ENCODE assay signal across 30 cellular contexts in genomic region chr2:213703699-213704098, GRCh38.
"Had no signal": no experiment of that assay in that cellular context is flagged by ENCODE, and none has a peak within 500 bp of the region (broad histone marks: within the 10 kb centered on the region; RNA-seq: fewer than 3 reads in every experiment).

No MANE protein-coding gene starts in this region.

- H3K4me3 Mint-ChIP-seq: activated CD4-positive, alpha-beta T cell treated with anti-CD3 and anti-CD28 coated beads, Interleukin-2, amount 10 ng/mL, durations not matched to agents 24 days and 14 days; activated CD8-positive, alpha-beta T cell treated with anti-CD3 and anti-CD28 coated beads for 36 hours; activated naive CD4-positive, alpha-beta T cell treated with anti-CD3 and anti-CD28 coated beads, Interleukin-2, amount 50 U/mL, for 24 hours; activated naive CD8-positive, alpha-beta T cell treated with anti-CD3 and anti-CD28 coated beads, Interleukin-2, amount 10 ng/mL, durations not matched to agents 7 days and 5 days; activated T-cell treated with anti-CD3 and anti-CD28 coated beads, Interleukin-2, amount 50 U/mL, for 72 hours had no signal

- ATAC-seq: activated CD8-positive, alpha-beta T cell treated with anti-CD3 and anti-CD28 coated beads for 36 hours; activated T-cell treated with anti-CD3 and anti-CD28 coated beads, Interleukin-2, amount 50 U/mL, for 72 hours; Panc1 had no signal

- H3K9me3 Mint-ChIP-seq: activated CD4-positive, alpha-beta T cell treated with anti-CD3 and anti-CD28 coated beads, Interleukin-2, amount 10 ng/mL, durations not matched to agents 24 days and 14 days; activated T-helper 2 cell treated with anti-CD3 and anti-CD28 coated beads, Interferon-gamma antibody, Interleukin-2, Interleukin-4, amounts not matched to agents 10 μg/mL and 5 μg/mL and 100 μg/mL, durations not matched to agents 14 hours and 24 hours and 36 hours had no signal

- H3K27ac Mint-ChIP-seq: activated CD4-positive, alpha-beta T cell treated with anti-CD3 and anti-CD28 coated beads, Interleukin-2, amount 10 ng/mL, durations not matched to agents 24 days and 14 days; activated CD8-positive, alpha-beta T cell treated with anti-CD3 and anti-CD28 coated beads for 36 hours; activated naive CD4-positive, alpha-beta T cell treated with anti-CD3 and anti-CD28 coated beads, Interleukin-2, amount 50 U/mL, for 24 hours; activated naive CD8-positive, alpha-beta T cell treated with anti-CD3 and anti-CD28 coated beads, Interleukin-2, amount 10 ng/mL, durations not matched to agents 7 days and 5 days; activated T-cell treated with anti-CD3 and anti-CD28 coated beads, Interleukin-2, amount 50 U/mL, for 72 hours; activated T-helper 2 cell treated with anti-CD3 and anti-CD28 coated beads, Interferon-gamma antibody, Interleukin-2, Interleukin-4, amounts not matched to agents 10 μg/mL and 5 μg/mL and 100 μg/mL, durations not matched to agents 14 hours and 24 hours and 36 hours had no signal

- H3K4me1 ChIP-seq: ascending aorta, SJCRH30 had no signal

- H3K4me1 Mint-ChIP-seq: activated CD4-positive, alpha-beta T cell treated with anti-CD3 and anti-CD28 coated beads, Interleukin-2, amount 10 ng/mL, durations not matched to agents 24 days and 14 days; activated naive CD4-positive, alpha-beta T cell treated with anti-CD3 and anti-CD28 coated beads, Interleukin-2, amount 50 U/mL, for 24 hours; activated naive CD8-positive, alpha-beta T cell treated with anti-CD3 and anti-CD28 coated beads, Interleukin-2, amount 10 ng/mL, durations not matched to agents 7 days and 5 days had no signal

- DNase-seq: activated CD4-positive, alpha-beta T cell treated with anti-CD3 and anti-CD28 coated beads, Interleukin-2, amount 10 ng/mL, durations not matched to agents 24 days and 14 days; activated CD4-positive, alpha-beta T cell treated with anti-CD3 and anti-CD28 coated beads, Interleukin-2, amount 50 U/mL, for 4 hours; activated CD4-positive, CD25-positive, alpha-beta regulatory T cell; activated CD8-positive, alpha-beta T cell treated with anti-CD3 and anti-CD28 coated beads for 36 hours; activated gamma-delta T cell; activated naive CD4-positive, alpha-beta T cell treated with Interleukin-2 at 50 U/mL for 16 hours; activated naive CD8-positive, alpha-beta T cell treated with anti-CD3 and anti-CD28 coated beads, Interleukin-2, amount 10 ng/mL, durations not matched to agents 7 days and 5 days; activated T-cell treated with anti-CD3 and anti-CD28 coated beads, Interleukin-2, amount 50 U/mL, for 1 hour; activated T-cell treated with anti-CD3 and anti-CD28 coated beads, Interleukin-2, amount 50 U/mL, for 72 hours; Kasumi-1; KG1; MG63; NCI-H1048; NCI-H1105 treated with DMSO at 0.1 percent for 48 hours; NCI-H1436; NCI-H1694 treated with DMSO at 0.1 percent for 48 hours; NCI-H2029; NCI-H345; NCI-H524 treated with DMSO at 0.1 percent for 48 hours; NK-92 treated with Interleukin-12 subunit alpha and Interleukin-12 subunit beta, amount 100 ng/mL, for 24 hours; SHP77; SJCRH30; T1000; WERI-Rb-1 had no signal

- H3K36me3 ChIP-seq: ascending aorta, cardiac muscle cell, MG63, SJCRH30, WERI-Rb-1 had no signal

- H3K4me3 ChIP-seq: ascending aorta, cardiac muscle cell, MG63, SJCRH30, SK-N-MC had no signal

- H3K9me3 ChIP-seq: ascending aorta, MG63, SJCRH30 had no signal

- H3K27me3 ChIP-seq: ascending aorta, cardiac muscle cell, MG63, SJCRH30 had no signal

- H3K27ac ChIP-seq: ascending aorta, cardiac muscle cell, SJCRH30, SK-N-MC, WERI-Rb-1 had no signal

- H3K36me3 Mint-ChIP-seq: activated naive CD4-positive, alpha-beta T cell treated with anti-CD3 and anti-CD28 coated beads, Interleukin-2, amount 50 U/mL, for 24 hours; activated naive CD8-positive, alpha-beta T cell treated with anti-CD3 and anti-CD28 coated beads, Interleukin-2, amount 10 ng/mL, durations not matched to agents 7 days and 5 days had no signal

- H3K27me3 Mint-ChIP-seq: activated CD4-positive, alpha-beta T cell treated with anti-CD3 and anti-CD28 coated beads, Interleukin-2, amount 10 ng/mL, durations not matched to agents 24 days and 14 days; activated CD8-positive, alpha-beta T cell treated with anti-CD3 and anti-CD28 coated beads for 36 hours; activated naive CD4-positive, alpha-beta T cell treated with anti-CD3 and anti-CD28 coated beads, Interleukin-2, amount 50 U/mL, for 24 hours; activated naive CD8-positive, alpha-beta T cell treated with anti-CD3 and anti-CD28 coated beads, Interleukin-2, amount 10 ng/mL, durations not matched to agents 7 days and 5 days had no signal
